Comparison of ENCODE assay signal across 10 cellular contexts in genomic region chr1:109630081-109630880, GRCh38. TPM values are rescaled to one million over a fixed set of nuclear protein-coding genes. Genes with fewer than 3 reads are reported as not detected.
DNase-seq lines count a peak whose midpoint lies in the region; ATAC-seq, FAIRE-seq and TF ChIP-seq lines count a peak whose summit lies in the region.
"Had no signal": no experiment of that assay in that cellular context is flagged by ENCODE, and none has a peak within 500 bp of the region (broad histone marks: within the 10 kb centered on the region; RNA-seq: fewer than 3 reads in every experiment).

No MANE protein-coding gene starts in this region.

- H3K4me3 ChIP-seq in CD8-positive, alpha-beta T cell (ENCODE audit: low read depth, low read length) = no peak overlapping the region
- no peak overlapping the region for H3K4me3 ChIP-seq in MM.1S (ENCODE audit: low read length)
- no peak overlapping the region for H3K4me3 ChIP-seq in bronchial epithelial cell (ENCODE audit: low read depth, low read length)
- no peak overlapping the region for H3K4me3 ChIP-seq in naive thymus-derived CD4-positive, alpha-beta T cell (ENCODE audit: low read length)

- no peaks in the 10 kb centered on the region for H3K27me3 ChIP-seq in CD8-positive, alpha-beta T cell (ENCODE audit: insufficient read depth, low read length)
- H3K27me3 ChIP-seq in MM.1S (replicated peaks; ENCODE audit: insufficient read depth, low read length) (no peaks in the 10 kb centered on the region), bronchial epithelial cell (ENCODE audit: control insufficient read depth, insufficient read depth, low read length) (no peaks in the 10 kb centered on the region)
- H3K27me3 ChIP-seq in naive thymus-derived CD4-positive, alpha-beta T cell (ENCODE audit: control insufficient read depth in 2 of 2, insufficient read depth in 2 of 2, low read length in 2 of 2) = no peaks in the 10 kb centered on the region

- H2AFZ ChIP-seq in MM.1S (ENCODE audit: low read length) = no peak overlapping the region

- peak; percentile 61 for ATAC-seq in CD8-positive, alpha-beta T cell
- peak; percentile 26 for ATAC-seq in naive thymus-derived CD4-positive, alpha-beta T cell
- no peak for ATAC-seq in GM18511 (IDR thresholded peaks at IDR 0.05; ENCODE audit: unreplicated experiment)
- ATAC-seq: stimulated activated memory B cell treated with anti-CD40 and anti-IgM and Interleukin-4, amounts not matched to agents 10 μg/mL and 1 μg/mL and 100 μg/mL, for 72 hours had no signal

- no peaks in the 10 kb centered on the region for H3K9me3 ChIP-seq in CD8-positive, alpha-beta T cell (ENCODE audit: low read length)
- H3K9me3 ChIP-seq in MM.1S (replicated peaks; ENCODE audit: insufficient read depth, low read length) = no peaks in the 10 kb centered on the region
- no peaks in the 10 kb centered on the region for H3K9me3 ChIP-seq in naive thymus-derived CD4-positive, alpha-beta T cell (ENCODE audit: control insufficient read depth in 2 of 3, low read length in 3 of 3)

- no peaks in the 10 kb centered on the region for H3K79me2 ChIP-seq in MM.1S (ENCODE audit: low read length)

- intact Hi-C loops in CD8-positive, alpha-beta T cell (cut with DNase I, micrococcal nuclease) = loop anchor here (1.0 kb wide), 1 partner anchor 84 kb away; no protein-coding TSS in a partner anchor
- intact Hi-C loops in naive thymus-derived CD4-positive, alpha-beta T cell (cut with micrococcal nuclease) = loop anchor here in 1 of 2 donors (1.0 kb wide), 1 partner anchor 84 kb away; no protein-coding TSS in a partner anchor

- CTCF ChIA-PET in CD8-positive, alpha-beta T cell (lab: Charles Lee) = interaction anchor here (0.7 to 9.9 kb wide), 19 partner anchors 9 to 147 kb away, joined by 3 to 152 read pairs (median 5); partner anchors contain the start of genes AMPD2, CYB561D1, GNAI3 and GNAT2
- CTCF ChIA-PET in naive thymus-derived CD4-positive, alpha-beta T cell (lab: Charles Lee) = interaction anchor here (0.5 to 4.0 kb wide), 8 partner anchors 10 to 143 kb away, joined by 3 to 46 read pairs (median 5); partner anchors contain the start of gene GNAI3

- H4K20me1 ChIP-seq in MM.1S (ENCODE audit: insufficient read depth, low read length) = no peaks in the 10 kb centered on the region

- H3K9ac ChIP-seq in MM.1S (ENCODE audit: low read length) = no peak overlapping the region

- H3K27ac ChIP-seq in CD8-positive, alpha-beta T cell (ENCODE audit: low read depth, low read length) = no peak overlapping the region
- H3K27ac ChIP-seq in MM.1S (ENCODE audit: low read length) = no peak overlapping the region
- no peak overlapping the region for H3K27ac ChIP-seq in naive thymus-derived CD4-positive, alpha-beta T cell (ENCODE audit: low read depth, low read length)
- H3K27ac ChIP-seq: epithelial cell of prostate had no signal

- no peaks in the 10 kb centered on the region for H3F3A ChIP-seq in MM.1S (ENCODE audit: insufficient read depth, low read length)

- H3K4me1 ChIP-seq in CD8-positive, alpha-beta T cell (ENCODE audit: insufficient read depth, low read length) = peaks cover 12% of the 10 kb centered on the region
- peaks cover 10% of the 10 kb centered on the region; the same call in 1 of the 2 replicates for H3K4me1 ChIP-seq in MM.1S (ENCODE audit: low read length)
- H3K4me1 ChIP-seq in naive thymus-derived CD4-positive, alpha-beta T cell (ENCODE audit: control insufficient read depth in 2 of 2, insufficient read depth in 2 of 2, low read length in 2 of 2) = peaks cover 0 to 10% of the 10 kb centered on the region in 2 donors

- H3K4me1 Mint-ChIP-seq in CD8-positive, alpha-beta T cell (ENCODE audit: low read depth) = peaks cover 12% of the 10 kb centered on the region
- H3K4me1 Mint-ChIP-seq in naive thymus-derived CD4-positive, alpha-beta T cell = peaks cover 6 to 22% (median 15%) of the 10 kb centered on the region in 7 donors

- POLR2A ChIA-PET in CD8-positive, alpha-beta T cell (lab: Charles Lee) = interaction anchor here (2.1 to 3.1 kb wide), 2 partner anchors 82 to 85 kb away, joined by 9 to 15 read pairs; partner anchors contain the start of gene GNAI3
- POLR2A ChIA-PET in naive thymus-derived CD4-positive, alpha-beta T cell (lab: Charles Lee) = interaction anchor here (0.7 to 2.8 kb wide), 5 partner anchors 11 to 129 kb away, joined by 3 to 13 read pairs (median 4); partner anchors contain the start of genes AMPD2, GNAI3 and GNAT2

- no peak for FAIRE-seq in bronchial epithelial cell (lab: Jason Lieb, UNC)

- H3K9me3 Mint-ChIP-seq in CD8-positive, alpha-beta T cell = no peaks in the 10 kb centered on the region
- H3K9me3 Mint-ChIP-seq in naive thymus-derived CD4-positive, alpha-beta T cell = no peaks in the 10 kb centered on the region
- H3K9me3 Mint-ChIP-seq: stimulated activated memory B cell treated with anti-CD40 and anti-IgM and Interleukin-4, amounts not matched to agents 10 μg/mL and 1 μg/mL and 100 μg/mL, for 72 hours had no signal

- no peak overlapping the region for H3K27ac Mint-ChIP-seq in CD8-positive, alpha-beta T cell
- peak overlapping the region in 3 of 9 donors; percentile 33 to 38 (median 34) for H3K27ac Mint-ChIP-seq in naive thymus-derived CD4-positive, alpha-beta T cell
- H3K27ac Mint-ChIP-seq: stimulated activated memory B cell treated with anti-CD40 and anti-IgM and Interleukin-4, amounts not matched to agents 10 μg/mL and 1 μg/mL and 100 μg/mL, for 72 hours had no signal

- peak in 5 of 7 experiments; percentile 45 to 69 (median 55) for DNase-seq in CD8-positive, alpha-beta T cell
- DNase-seq in MM.1S = no peak
- no peak for DNase-seq in bronchial epithelial cell (ENCODE audit: low read depth)
- DNase-seq in naive thymus-derived CD4-positive, alpha-beta T cell = peak in 5 of 9 donors; percentile 21 to 51 (median 35)
- DNase-seq in hepatic stellate cell (ENCODE audit: low spot score) = no peak
- no peak for DNase-seq in medulla oblongata (ENCODE audit: extremely low spot score)
- DNase-seq in superior temporal gyrus (ENCODE audit: extremely low spot score) = no peak

- H3K9me2 ChIP-seq in MM.1S (replicated peaks; ENCODE audit: insufficient read depth, low read length) = no peaks in the 10 kb centered on the region

- H3K36me3 ChIP-seq in CD8-positive, alpha-beta T cell (ENCODE audit: insufficient read depth, low read length) = peaks cover 42% of the 10 kb centered on the region
- H3K36me3 ChIP-seq in MM.1S (replicated peaks; ENCODE audit: insufficient read depth, low read length) = no peaks in the 10 kb centered on the region
- peaks cover 29% of the 10 kb centered on the region for H3K36me3 ChIP-seq in bronchial epithelial cell (ENCODE audit: control insufficient read depth, insufficient read depth, low read length)
- peaks cover 11 to 69% (median 20%) of the 10 kb centered on the region in 3 experiments for H3K36me3 ChIP-seq in naive thymus-derived CD4-positive, alpha-beta T cell (ENCODE audit: control insufficient read depth in 2 of 3, insufficient read depth in 3 of 3, low read length in 3 of 3)

- no peak overlapping the region for H3K4me2 ChIP-seq in MM.1S (ENCODE audit: low read depth, low read length)

- H3K27me3 Mint-ChIP-seq in CD8-positive, alpha-beta T cell (ENCODE audit: low read depth) = no peaks in the 10 kb centered on the region
- no peaks in the 10 kb centered on the region for H3K27me3 Mint-ChIP-seq in naive thymus-derived CD4-positive, alpha-beta T cell
- H3K27me3 Mint-ChIP-seq: stimulated activated memory B cell treated with anti-CD40 and anti-IgM and Interleukin-4, amounts not matched to agents 10 μg/mL and 1 μg/mL and 100 μg/mL, for 72 hours had no signal

- TF ChIP-seq CTCF in CD8-positive, alpha-beta T cell (IDR thresholded peaks at IDR 0.05) = peak; percentile 28
- peak; percentile 22 for TF ChIP-seq CTCF in MM.1S (IDR thresholded peaks at IDR 0.05; ENCODE audit: low read length)
- TF ChIP-seq CTCF in bronchial epithelial cell (IDR thresholded peaks at IDR 0.05; ENCODE audit: insufficient read depth, low read length, severe bottlenecking) = peak; percentile 0

- H3K4me3 Mint-ChIP-seq in CD8-positive, alpha-beta T cell = no peak overlapping the region
- H3K4me3 Mint-ChIP-seq in naive thymus-derived CD4-positive, alpha-beta T cell = no peak overlapping the region
- H3K4me3 Mint-ChIP-seq: stimulated activated memory B cell treated with anti-CD40 and anti-IgM and Interleukin-4, amounts not matched to agents 10 μg/mL and 1 μg/mL and 100 μg/mL, for 72 hours had no signal

- peaks cover 65% of the 10 kb centered on the region for H3K36me3 Mint-ChIP-seq in CD8-positive, alpha-beta T cell
- peaks cover 0 to 23% (median 3%) of the 10 kb centered on the region in 5 donors for H3K36me3 Mint-ChIP-seq in naive thymus-derived CD4-positive, alpha-beta T cell

RNA-seq across cellular contexts. Expression of gene AMPD2, which starts 10.6 kb away (rescaled TPM):
- total RNA-seq in CD8-positive, alpha-beta T cell = 100 to 1,000 TPM; 137 to 140 TPM
- 14.8 and 21.9 TPM in 2 replicates for total RNA-seq in bronchial epithelial cell
- 100 to 1,000 TPM in 3 of 5 experiments, 10 to 100 TPM in 2; 82.8 to 403 (median 119) TPM for total RNA-seq in naive thymus-derived CD4-positive, alpha-beta T cell
- 10 to 100 TPM; 26.2 to 51.7 TPM for polyA plus RNA-seq in naive thymus-derived CD4-positive, alpha-beta T cell

RNA-seq across cellular contexts. Expression of gene GNAT2, which starts 10.9 kb away (rescaled TPM):
- not detected for total RNA-seq in CD8-positive, alpha-beta T cell
- 0.26 TPM in 1 of 2 replicates, not detected in the other for total RNA-seq in bronchial epithelial cell
- total RNA-seq in naive thymus-derived CD4-positive, alpha-beta T cell = under 1 TPM in 1 of 5 experiments, not detected in 4; 0.39 TPM
- polyA plus RNA-seq in naive thymus-derived CD4-positive, alpha-beta T cell = not detected

RNA-seq across cellular contexts. Expression of gene GSTM4, which starts 25.6 kb away (rescaled TPM):
- 10 to 100 TPM in 1 of 2 experiments, 1 to 10 TPM in 1; 9.5 to 10.5 TPM for total RNA-seq in CD8-positive, alpha-beta T cell
- total RNA-seq in bronchial epithelial cell = 0.53 and 1.9 TPM in 2 replicates
- 10 to 100 TPM; 14.2 to 28.4 (median 16.1) TPM for total RNA-seq in naive thymus-derived CD4-positive, alpha-beta T cell
- 10 to 100 TPM in 1 of 2 donors, 1 to 10 TPM in 1; 3.1 to 15.0 TPM for polyA plus RNA-seq in naive thymus-derived CD4-positive, alpha-beta T cell

RNA-seq across cellular contexts. Expression of gene GSTM2, which starts 37.6 kb away (rescaled TPM):
- 100 to 1,000 TPM in 1 of 2 experiments, 10 to 100 TPM in 1; 94.0 to 100 TPM for total RNA-seq in CD8-positive, alpha-beta T cell
- total RNA-seq in bronchial epithelial cell = 0.26 TPM in 2 replicates
- 100 to 1,000 TPM in 3 of 5 experiments, 10 to 100 TPM in 2; 52.2 to 201 (median 109) TPM for total RNA-seq in naive thymus-derived CD4-positive, alpha-beta T cell
- polyA plus RNA-seq in naive thymus-derived CD4-positive, alpha-beta T cell = 10 to 100 TPM; 64.6 to 72.2 TPM

RNA-seq across cellular contexts. Expression of gene GSTM1, which starts 57.3 kb away (rescaled TPM):
- total RNA-seq in CD8-positive, alpha-beta T cell = 10 to 100 TPM; 11.5 to 14.0 TPM
- 0.90 and 2.6 TPM in 2 replicates for total RNA-seq in bronchial epithelial cell
- 10 to 100 TPM in 2 of 5 experiments, not detected in 3; 45.9 to 83.6 TPM for total RNA-seq in naive thymus-derived CD4-positive, alpha-beta T cell
- polyA plus RNA-seq in naive thymus-derived CD4-positive, alpha-beta T cell = 10 to 100 TPM in 1 of 2 donors, not detected in 1; 62.4 TPM

Comparison
In these comparisons a context has a peak if more than half of its experiments do, and no peak if none do; other contexts are left out.
1. DNase-seq: peak in CD8-positive, alpha-beta T cell (5 of 7) and naive thymus-derived CD4-positive, alpha-beta T cell (5 of 9); none in MM.1S (single experiment), bronchial epithelial cell (single experiment), hepatic stellate cell (single experiment), medulla oblongata (single experiment) and superior temporal gyrus (single experiment).
2. Peak in every context shown above with its lines, with median percentiles within 50 percentile points of each other: CTCF ChIP-seq.